ENCODE assay signal across 7 cellular contexts in genomic region chr6:138975815-138976214, GRCh38.
"Had no signal": no experiment of that assay in that cellular context is flagged by ENCODE, and none has a peak within 500 bp of the region (broad histone marks: within the 10 kb centered on the region; RNA-seq: fewer than 3 reads in every experiment).

No MANE protein-coding gene starts in this region.

- H3K9me3 ChIP-seq: HAP-1 had no signal

- ATAC-seq: HCT116 had no signal

- H3K4me3 Mint-ChIP-seq: HFFc6 had no signal

- H3K4me3 ChIP-seq: HAP-1 had no signal

- H3K9me3 Mint-ChIP-seq: HFFc6 had no signal

- H3K27ac Mint-ChIP-seq: HFFc6 had no signal

- DNase-seq: GOT3, H7, HFFc6, KBM-7 had no signal

- H3K36me3 ChIP-seq: HAP-1 had no signal

- FAIRE-seq: HTR-8/SVneo had no signal
